8 cellular contexts compared by ENCODE assay signal in genomic region chrX:13014111-13015094, GRCh38. TPM values are rescaled to one million over a fixed set of nuclear protein-coding genes. Genes with fewer than 3 reads are reported as not detected.
DNase-seq lines count a peak whose midpoint lies in the region; ATAC-seq and TF ChIP-seq lines count a peak whose summit lies in the region.

No MANE protein-coding gene starts in this region.

- DNase-seq in EL (peak; percentile 48), M059J (ENCODE audit: low read depth) (peak; percentile 48), fibroblast of the aortic adventitia (ENCODE audit: low read depth) (peak; percentile 53), amygdala (lab: John Stamatoyannopoulos, UW) (no peak), NCI-H2081 (lab: John Stamatoyannopoulos, UW) (no peak), DMS114 treated with DMSO at 0.1 percent for 48 hours (lab: John Stamatoyannopoulos, UW; ENCODE audit: unreplicated experiment) (no peak), GM03348 (ENCODE audit: low spot score) (no peak)

- ATAC-seq in GM21528 (IDR thresholded peaks at IDR 0.05; ENCODE audit: low FRiP score, unreplicated experiment), result peak; percentile 30

- no peak for TF ChIP-seq CTCF in fibroblast of the aortic adventitia (IDR thresholded peaks at IDR 0.05; ENCODE audit: insufficient read depth, low read length)

- H3K4me3 ChIP-seq in fibroblast of the aortic adventitia (ENCODE audit: low read depth, low read length), result no peak overlapping the region

RNA-seq across cellular contexts. Expression of gene FAM9C, which starts 30.0 kb away (rescaled TPM):
- not detected in 2 replicates for total RNA-seq in M059J (2014; rRNA removed; shearing (Covaris generic))
- total RNA-seq in fibroblast of the aortic adventitia (ENCODE audit: low replicate concordance), result not detected in 2 replicates

RNA-seq across cellular contexts. Expression of gene TMSB4X, which starts 39.5 kb away (rescaled TPM):
- 5,809 and 7,639 TPM in 2 replicates for total RNA-seq in M059J (2014; rRNA removed; shearing (Covaris generic))
- total RNA-seq in fibroblast of the aortic adventitia (ENCODE audit: low replicate concordance), result 5,524 and 12,062 TPM in 2 replicates

Comparison
In these comparisons a context has a peak if more than half of its experiments do, and no peak if none do; other contexts are left out.
1. DNase-seq: peak in EL (single experiment), M059J (single experiment) and fibroblast of the aortic adventitia (single experiment); none in amygdala (0 of 56), NCI-H2081 (0 of 2), DMS114 treated with DMSO at 0.1 percent for 48 hours (single experiment) and GM03348 (single experiment).